8 cellular contexts compared by ENCODE assay signal in genomic region chrX:23187819-23188218, GRCh38.
"Had no signal": no experiment of that assay in that cellular context is flagged by ENCODE, and none has a peak within 500 bp of the region (broad histone marks: within the 10 kb centered on the region; RNA-seq: fewer than 3 reads in every experiment).

No MANE protein-coding gene starts in this region.

- H3K4me3 Mint-ChIP-seq: IgD-negative memory B cell had no signal

- ATAC-seq: HepG2 had no signal

- H3K4me2 ChIP-seq: KMS-11 had no signal

- H3K27me3 Mint-ChIP-seq: IgD-negative memory B cell had no signal

- FAIRE-seq: HepG2, HTR-8/SVneo had no signal

- H3K27ac Mint-ChIP-seq: IgD-negative memory B cell had no signal

- H3K4me1 Mint-ChIP-seq: IgD-negative memory B cell had no signal

- H3K27ac ChIP-seq: HL-60, KMS-11 had no signal

- H3K36me3 Mint-ChIP-seq: IgD-negative memory B cell had no signal

- H3K9ac ChIP-seq: KMS-11 had no signal

- H3K9me3 Mint-ChIP-seq: IgD-negative memory B cell had no signal

- DNase-seq: IMR-90, KBM-7, KG1 had no signal
